Comparison of ENCODE assay signal across 8 cellular contexts in the genomic region with DNA sequence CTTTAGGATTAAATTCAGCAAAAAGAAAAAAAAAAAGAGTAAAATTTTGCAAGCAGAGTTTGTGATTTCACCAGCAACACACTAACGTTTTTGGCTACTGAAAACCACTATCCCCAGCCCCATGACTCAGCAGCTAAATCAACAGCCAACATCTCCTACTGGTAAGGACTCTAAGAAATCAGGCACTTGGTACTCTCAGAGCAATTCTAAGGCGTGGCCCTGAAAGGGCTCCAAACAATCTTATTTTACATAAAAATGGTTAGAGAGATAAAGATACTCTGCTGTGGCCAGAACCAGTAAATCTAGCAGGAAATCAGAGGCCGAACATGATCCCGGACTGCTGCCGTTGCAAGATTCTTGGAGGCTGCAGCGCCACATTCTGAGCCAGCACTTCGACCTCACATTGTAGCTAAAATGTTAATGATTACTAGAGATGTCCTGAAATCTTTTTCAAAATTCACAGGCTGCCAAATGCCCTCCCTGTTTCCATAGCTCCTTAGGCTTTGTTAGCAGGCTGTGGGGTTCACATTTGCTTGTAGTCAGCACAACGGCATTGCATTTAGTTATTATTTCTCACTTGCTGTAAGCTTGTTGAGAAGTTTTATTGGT. TPM values are rescaled to one million over a fixed set of nuclear protein-coding genes. Genes with fewer than 3 reads are reported as not detected.
DNase-seq lines count a peak whose midpoint lies in the region; ATAC-seq and TF ChIP-seq lines count a peak whose summit lies in the region.

No MANE protein-coding gene starts in this region.

- H3K4me3 ChIP-seq in WERI-Rb-1 (ENCODE audit: low read depth, low read length) (peak overlapping the region; percentile 82), esophagus (ENCODE audit: low read depth in 1 of 2, low read length in 2 of 2) (no peak overlapping the region)

- intact Hi-C loops in natural killer cell (cut with micrococcal nuclease): no loop called here

- no peaks in the 10 kb centered on the region for H3K9me3 Mint-ChIP-seq in natural killer cell

- DNase-seq in Daoy (ENCODE audit: low read depth) (peak; percentile 91), WERI-Rb-1 (no peak), natural killer cell (no peak), NCI-H748 (lab: John Stamatoyannopoulos, UW; ENCODE audit: unreplicated experiment) (no peak)
- DNase-seq in activated CD8-positive, alpha-beta memory T cell treated with anti-CD3 and anti-CD28 coated beads for 24 hours: no peak

- H3K4me1 ChIP-seq in esophagus (ENCODE audit: control insufficient read depth in 2 of 2, insufficient read depth in 2 of 2, low read length in 1 of 2): peaks cover 0 to 5% of the 10 kb centered on the region in 2 donors

- WGBS in esophagus, 2 donors: 19 to 30% methylated on average over 8 of the region's 8 CpGs

- H3K4me3 Mint-ChIP-seq in natural killer cell: peak overlapping the region; percentile 87

- peaks cover 37 to 41% of the 10 kb centered on the region in 2 donors for H3K4me1 Mint-ChIP-seq in natural killer cell

- H3K9me3 ChIP-seq in WERI-Rb-1 (ENCODE audit: severe bottlenecking): no peaks in the 10 kb centered on the region
- H3K9me3 ChIP-seq in esophagus (ENCODE audit: control insufficient read depth in 2 of 2, insufficient read depth in 1 of 2, low read depth in 1 of 2, low read length in 1 of 2): no peaks in the 10 kb centered on the region

- TF ChIP-seq RAD21 in Ishikawa (IDR thresholded peaks at IDR 0.05; ENCODE audit: low read depth): no peak

- H3K36me3 Mint-ChIP-seq in natural killer cell: no peaks in the 10 kb centered on the region

- no peak for ATAC-seq in natural killer cell
- no peak for ATAC-seq in GM18907 (IDR thresholded peaks at IDR 0.05; ENCODE audit: unreplicated experiment)

- TF ChIP-seq CTCF in WERI-Rb-1 (IDR thresholded peaks at IDR 0.05; ENCODE audit: low read depth, low read length) (no peak), natural killer cell (IDR thresholded peaks at IDR 0.05) (no peak)

- peaks cover 31% of the 10 kb centered on the region for H3K36me3 ChIP-seq in WERI-Rb-1
- no peaks in the 10 kb centered on the region for H3K36me3 ChIP-seq in esophagus (ENCODE audit: control insufficient read depth in 2 of 2, insufficient read depth in 2 of 2, low read length in 1 of 2)

- peak overlapping the region; percentile 95 to 96 for H3K27ac Mint-ChIP-seq in natural killer cell

- H3K27me3 ChIP-seq in WERI-Rb-1 (ENCODE audit: insufficient read depth, low read depth, severe bottlenecking) (no peaks in the 10 kb centered on the region), esophagus (ENCODE audit: control insufficient read depth in 1 of 2, insufficient read depth in 2 of 2, low read length in 2 of 2) (no peaks in the 10 kb centered on the region)

- no peak for TF ChIP-seq EP300 in Ishikawa (IDR thresholded peaks at IDR 0.05; ENCODE audit: borderline replicate concordance)

- H3K27me3 Mint-ChIP-seq in natural killer cell (ENCODE audit: low read depth in 2 of 2): no peaks in the 10 kb centered on the region

- H3K27ac ChIP-seq in WERI-Rb-1 (no peak overlapping the region), esophagus (ENCODE audit: low read depth in 2 of 2, low read length in 1 of 2) (peak overlapping the region; percentile 78 to 100)

TF ChIP-seq in Ishikawa, 13 proteins besides CTCF, POLR2A, EP300 and RAD21:
- TF ChIP-seq CREB1 (IDR thresholded peaks at IDR 0.05; ENCODE audit: low read depth) (no peak), NFIC (IDR thresholded peaks at IDR 0.05) (0 out of 2 replicates have a peak, but pooled peaks have one; percentile 16)
TF ChIP-seq in Ishikawa: peak in this region for 1.

RNA-seq across cellular contexts. Expression of a gene that starts 1.7 kb away (rescaled TPM):
- 3,733 and 4,039 TPM in 2 replicates for total RNA-seq in Daoy (2014; rRNA removed; shearing (Covaris generic))
- 1,000 to 10,000 TPM in 1 of 2 donors, 100 to 1,000 TPM in 1; 403 to 1,101 TPM for polyA plus RNA-seq in esophagus
- total RNA-seq in natural killer cell: 100 to 1,000 TPM; 254 to 299 (median 266) TPM

Comparison
In these comparisons a context has a peak if more than half of its experiments do, and no peak if none do; other contexts are left out.
1. RNA of a gene that starts 1.7 kb away (total RNA-seq): 3,733 to 4,039 TPM in Daoy; 254 to 299 TPM in natural killer cell; every median in the first group is over 10 times any median in the second.